Comparison of ENCODE assay signal across 1 cellular context in genomic region chr1:26035203-26035958, GRCh38.
TF ChIP-seq lines count a peak whose summit lies in the region.

No MANE protein-coding gene starts in this region.

TF ChIP-seq in HepG2, 621 proteins besides CTCF, POLR2A, EP300 and RAD21 (continued from another document and continues in another):
- TF ChIP-seq KIAA2018 (CRISPR knock-in tag; IDR thresholded peaks at IDR 0.05; ENCODE audit: borderline replicate concordance): no peak
- no peak for TF ChIP-seq ATM (IDR thresholded peaks at IDR 0.05; ENCODE audit: borderline replicate concordance)
- no peak for TF ChIP-seq E2F2 (CRISPR knock-in tag; IDR thresholded peaks at IDR 0.05; ENCODE audit: borderline replicate concordance)
- TF ChIP-seq FOXK1 (CRISPR knock-in tag; IDR thresholded peaks at IDR 0.05; ENCODE audit: borderline replicate concordance, low read depth): no peak
- no peak; the same call in 1 of the 2 replicates for TF ChIP-seq GATAD2A (CRISPR knock-in tag; IDR thresholded peaks at IDR 0.05)
- no peak for TF ChIP-seq ZNF83 (CRISPR knock-in tag; IDR thresholded peaks at IDR 0.05; ENCODE audit: borderline replicate concordance)
- TF ChIP-seq ZNF614 (CRISPR knock-in tag; IDR thresholded peaks at IDR 0.05; ENCODE audit: borderline replicate concordance): no peak
- no peak for TF ChIP-seq ZBTB39 (CRISPR knock-in tag; IDR thresholded peaks at IDR 0.05)
- no peak for TF ChIP-seq ZNF160 (CRISPR knock-in tag; IDR thresholded peaks at IDR 0.05)
- TF ChIP-seq ZNF761 (CRISPR knock-in tag; conservative IDR thresholded peaks at IDR 0.05): peak; percentile 78; the same call in 1 of the 2 replicates
- TF ChIP-seq ZNF547 (CRISPR knock-in tag; IDR thresholded peaks at IDR 0.05): no peak; the same call in 1 of the 2 replicates
- TF ChIP-seq ZBTB49 (CRISPR knock-in tag; IDR thresholded peaks at IDR 0.05; ENCODE audit: borderline replicate concordance): no peak
- no peak; the same call in 1 of the 2 replicates for TF ChIP-seq ZNF567 (CRISPR knock-in tag; IDR thresholded peaks at IDR 0.05; ENCODE audit: borderline replicate concordance)
- TF ChIP-seq GATAD1 (CRISPR knock-in tag; IDR thresholded peaks at IDR 0.05): peak; percentile 83
- TF ChIP-seq E2F1 (CRISPR knock-in tag; IDR thresholded peaks at IDR 0.05): peak; percentile 44; the same call in 1 of the 2 replicates
- no peak for TF ChIP-seq ZBTB40 (IDR thresholded peaks at IDR 0.05)
- no peak; the same call in 1 of the 2 replicates for TF ChIP-seq ZBTB40 (CRISPR knock-in tag; IDR thresholded peaks at IDR 0.05)
- TF ChIP-seq MAF1 (CRISPR knock-in tag; IDR thresholded peaks at IDR 0.05; ENCODE audit: borderline replicate concordance): no peak
- no peak for TF ChIP-seq ZNF496 (CRISPR knock-in tag; IDR thresholded peaks at IDR 0.05; ENCODE audit: insufficient replicate concordance)
- TF ChIP-seq ZFP1 (CRISPR knock-in tag; IDR thresholded peaks at IDR 0.05): no peak
- TF ChIP-seq ZNF441 (CRISPR knock-in tag; IDR thresholded peaks at IDR 0.05; ENCODE audit: borderline replicate concordance): no peak; the same call in 1 of the 2 replicates
- TF ChIP-seq FOXK2 (IDR thresholded peaks at IDR 0.05): no peak
- TF ChIP-seq ZBTB42 (CRISPR knock-in tag; IDR thresholded peaks at IDR 0.05): no peak
- TF ChIP-seq THRA (CRISPR knock-in tag; IDR thresholded peaks at IDR 0.05; ENCODE audit: borderline replicate concordance): no peak
- TF ChIP-seq ZNF713 (CRISPR knock-in tag; IDR thresholded peaks at IDR 0.05): no peak
